17 cellular contexts compared by ENCODE assay signal in the genomic region with DNA sequence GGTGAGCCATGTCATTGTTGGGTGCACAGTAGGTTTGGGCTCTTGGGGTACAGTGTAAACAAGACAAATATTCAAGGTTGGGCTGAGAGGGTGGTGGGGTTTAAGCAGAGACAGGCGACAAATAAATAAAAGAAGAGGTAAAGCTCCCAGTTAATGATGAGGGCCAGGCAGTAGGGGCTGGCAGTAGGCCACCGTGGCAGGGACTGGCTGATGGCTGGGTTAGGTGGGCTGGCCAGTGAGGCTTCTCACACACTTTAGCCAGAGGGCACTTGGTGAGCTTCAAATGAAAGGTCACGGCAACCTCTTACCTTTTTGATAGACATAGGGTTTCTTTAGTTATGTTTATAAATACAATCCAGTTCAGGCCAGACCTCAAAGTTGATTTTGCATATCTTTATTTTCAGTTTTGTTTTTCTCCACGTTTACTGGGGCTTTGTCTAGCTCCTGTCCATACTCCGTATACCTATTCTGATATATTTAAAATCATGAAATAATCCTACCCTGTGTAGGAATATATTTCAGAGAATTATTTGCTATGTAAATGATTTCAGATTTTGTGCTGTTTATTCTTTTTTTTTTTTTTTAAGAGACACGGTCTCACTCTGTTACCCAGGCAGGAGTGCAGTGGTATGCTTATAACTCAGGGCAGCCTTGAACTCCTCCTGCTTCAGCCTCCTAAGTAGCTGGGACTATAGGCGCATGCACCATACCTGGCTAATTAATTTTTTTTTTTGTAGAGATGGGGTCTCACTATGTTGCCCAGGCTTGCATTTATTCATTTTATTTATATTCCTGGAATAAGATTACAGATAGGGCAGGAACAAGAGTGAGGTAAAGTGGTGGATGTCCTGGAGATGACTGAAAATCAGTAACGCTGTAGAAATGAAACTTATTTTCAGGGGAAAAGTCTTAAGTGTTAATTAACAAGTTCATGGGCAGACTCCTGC.
A peak's percentile ranks its signal among the peaks of the same experiment; 100 is the strongest.
DNase-seq lines count a peak whose midpoint lies in the region; ATAC-seq and TF ChIP-seq lines count a peak whose summit lies in the region.
"Had no signal": no experiment of that assay in that cellular context is flagged by ENCODE, and none has a peak within 500 bp of the region (broad histone marks: within the 10 kb centered on the region; RNA-seq: fewer than 3 reads in every experiment).

No MANE protein-coding gene starts in this region.

- H3K4me3 ChIP-seq in MM.1S (ENCODE audit: low read length), result no peak overlapping the region
- H3K4me3 ChIP-seq in left ventricle myocardium inferior, result peak overlapping the region; percentile 27
- no peak overlapping the region for H3K4me3 ChIP-seq in thyroid gland (replicated peaks in 1 of 3)
- H3K4me3 ChIP-seq: GM23248, MG63, SJSA1 had no signal

- H3F3A ChIP-seq in MM.1S (ENCODE audit: insufficient read depth, low read length), result no peaks in the 10 kb centered on the region

- ATAC-seq in GM21717 (IDR thresholded peaks at IDR 0.05; ENCODE audit: unreplicated experiment), result peak; percentile 85
- ATAC-seq in omental fat pad (ENCODE audit: low FRiP score), result no peak
- ATAC-seq in HG03342 (IDR thresholded peaks at IDR 0.05; ENCODE audit: unreplicated experiment), result no peak

- no peaks in the 10 kb centered on the region for H3K27me3 ChIP-seq in MM.1S (replicated peaks; ENCODE audit: insufficient read depth, low read length)
- H3K27me3 ChIP-seq in left ventricle myocardium inferior (ENCODE audit: low read depth), result no peaks in the 10 kb centered on the region
- no peaks in the 10 kb centered on the region for H3K27me3 ChIP-seq in thyroid gland
- H3K27me3 ChIP-seq: MG63, SJSA1 had no signal

- no peak for TF ChIP-seq CTCF in MM.1S (IDR thresholded peaks at IDR 0.05; ENCODE audit: low read length)
- no peak for TF ChIP-seq CTCF in left ventricle myocardium inferior (IDR thresholded peaks at IDR 0.05; ENCODE audit: borderline replicate concordance)
- TF ChIP-seq CTCF in thyroid gland (IDR thresholded peaks at IDR 0.05), result no peak
- TF ChIP-seq CTCF in omental fat pad (IDR thresholded peaks at IDR 0.05), result no peak

- H3K4me2 ChIP-seq in MM.1S (ENCODE audit: low read depth, low read length), result peak overlapping the region; percentile 10; the same call in 1 of the 2 replicates

- peak overlapping the region; percentile 54; the same call in 1 of the 2 replicates for H2AFZ ChIP-seq in MM.1S (ENCODE audit: low read length)
- H2AFZ ChIP-seq: GM23248 had no signal

- no peaks in the 10 kb centered on the region for H3K79me2 ChIP-seq in MM.1S (ENCODE audit: low read length)

- TF ChIP-seq POLR2A in thyroid gland (IDR thresholded peaks at IDR 0.05), result no peak

- intact Hi-C loops in left ventricle myocardium inferior (cut with micrococcal nuclease) (no loop called here), thyroid gland (cut with DNase I) (no loop called here)

- no peaks in the 10 kb centered on the region for H4K20me1 ChIP-seq in MM.1S (ENCODE audit: insufficient read depth, low read length)

- H3K9me2 ChIP-seq in MM.1S (replicated peaks; ENCODE audit: insufficient read depth, low read length), result no peaks in the 10 kb centered on the region

- no peak overlapping the region for H3K27ac ChIP-seq in MM.1S (ENCODE audit: low read length)
- H3K27ac ChIP-seq in left ventricle myocardium inferior (replicated peaks), result peak overlapping the region; percentile 60
- peak overlapping the region in 2 of 3 donors; percentile 74 to 84 for H3K27ac ChIP-seq in thyroid gland
- H3K27ac ChIP-seq: GM23248, SJSA1 had no signal

- H3K36me3 ChIP-seq in MM.1S (replicated peaks; ENCODE audit: insufficient read depth, low read length) (no peaks in the 10 kb centered on the region), left ventricle myocardium inferior (no peaks in the 10 kb centered on the region), thyroid gland (no peaks in the 10 kb centered on the region)
- H3K36me3 ChIP-seq: MG63, SJSA1 had no signal

- no peak overlapping the region for H3K9ac ChIP-seq in MM.1S (ENCODE audit: low read length)
- H3K9ac ChIP-seq: GM23248 had no signal

- 73 to 77% methylated on average over 8 of the region's 8 CpGs for WGBS in thyroid gland, 2 donors

- DNase-seq in MM.1S, result peak; percentile 32
- no peak for DNase-seq in left ventricle myocardium inferior
- DNase-seq in thyroid gland, result peak in 1 of 2 donors; percentile 27
- no peak for DNase-seq in omental fat pad (ENCODE audit: low spot score)
- DNase-seq in germinal center (ENCODE audit: low spot score), result no peak
- DNase-seq: ACHN, COR-L47, GM23248, IMR-90, Karpas-422, MG63, NCI-H1105, NCI-H187, RPMI8226 had no signal

- H3K9me3 ChIP-seq in MM.1S (replicated peaks; ENCODE audit: insufficient read depth, low read length) (no peaks in the 10 kb centered on the region), left ventricle myocardium inferior (replicated peaks) (no peaks in the 10 kb centered on the region), thyroid gland (no peaks in the 10 kb centered on the region)
- H3K9me3 ChIP-seq: MG63 had no signal

- H3K4me1 ChIP-seq in MM.1S (ENCODE audit: low read length) (no peaks in the 10 kb centered on the region), left ventricle myocardium inferior (peaks cover 74% of the 10 kb centered on the region), thyroid gland (peaks cover 43 to 44% of the 10 kb centered on the region in 2 donors)
- H3K4me1 ChIP-seq: SJSA1 had no signal
